In the genomic region with DNA sequence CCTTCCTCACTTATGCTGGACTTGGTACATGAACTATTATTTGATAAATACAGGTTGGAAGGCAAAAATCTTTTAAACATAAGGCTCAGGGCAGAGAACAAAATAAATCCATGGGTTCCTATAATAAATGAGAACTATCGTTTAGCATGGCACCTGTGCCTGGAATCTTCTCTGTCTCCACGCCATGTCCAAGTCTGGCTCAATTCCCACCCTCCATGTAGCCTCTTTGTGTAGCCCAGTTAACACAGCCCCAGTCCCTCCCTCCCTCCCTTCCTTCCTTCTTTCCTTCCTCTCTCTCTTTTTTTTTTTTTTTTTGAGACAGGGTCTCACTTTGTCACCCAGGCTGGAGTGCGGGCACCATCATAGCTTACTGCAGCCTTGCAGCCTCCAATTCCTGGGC, we compare ENCODE assay signal across 4 cellular contexts.
DNase-seq lines count a peak whose midpoint lies in the region.

No MANE protein-coding gene starts in this region.

- peak overlapping the region; percentile 25 for H3K27ac ChIP-seq in angular gyrus (ENCODE audit: low read depth, low read length)

- in situ Hi-C loops in G401 (cut with HindIII; ENCODE audit: low sequenced_read_pairs) = loop anchor here (25.0 kb wide), 1 partner anchor 726 kb away; a partner anchor contains a TSS

- DNase-seq in G401 (ENCODE audit: low spot score) = peak; percentile 71
- DNase-seq in cerebellar cortex (ENCODE audit: low spot score) = peak; percentile 65
- peak; percentile 44 for DNase-seq in cerebellum (ENCODE audit: low spot score)

Comparison
In these comparisons a context has a peak if more than half of its experiments do, and no peak if none do; other contexts are left out.
1. Peak in every context shown above with its lines: DNase-seq and H3K27ac ChIP-seq.